Comparison of ENCODE assay signal across 23 cellular contexts in the genomic region with DNA sequence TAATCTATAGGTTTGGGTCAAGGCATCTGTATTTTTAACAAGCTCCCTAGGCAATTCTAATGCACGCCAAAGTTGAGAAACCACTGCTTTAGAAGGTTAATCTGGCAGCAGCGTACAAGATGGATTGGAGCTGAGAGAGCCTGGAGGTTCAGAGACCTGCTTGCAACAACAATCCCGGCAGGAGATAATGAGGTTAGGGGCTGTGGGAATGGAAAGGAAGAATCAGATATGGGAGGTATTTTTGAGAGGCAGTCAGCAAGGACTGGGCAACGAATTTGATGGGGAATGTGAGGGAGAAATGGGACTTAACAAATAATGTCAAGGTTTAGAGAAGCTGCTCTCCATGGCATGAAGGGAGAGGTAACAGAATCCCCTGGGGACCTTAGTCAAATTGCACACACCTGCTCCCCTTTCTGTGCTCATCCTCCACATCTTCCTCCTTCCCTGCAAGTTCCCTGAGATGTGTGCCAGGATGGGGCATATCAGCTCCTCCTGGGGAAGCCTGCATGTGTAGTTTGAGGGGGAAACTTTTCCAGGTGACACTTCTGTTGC.
"Had no signal": no experiment of that assay in that cellular context is flagged by ENCODE, and none has a peak within 500 bp of the region (broad histone marks: within the 10 kb centered on the region; RNA-seq: fewer than 3 reads in every experiment).

No MANE protein-coding gene starts in this region.

- H3K9me3 Mint-ChIP-seq: natural killer cell treated with Interleukin-12 subunit alpha and Interleukin-12 subunit beta and Interleukin-15 and Interleukin-18, amount 100 ng/mL, for 72 hours; WTC11 had no signal

- H3K27me3 ChIP-seq: adrenal gland, ascending aorta, brain microvascular endothelial cell, right atrium auricular region, spleen, upper lobe of right lung had no signal

- H3K4me3 Mint-ChIP-seq: activated naive CD8-positive, alpha-beta T cell; natural killer cell treated with Interleukin-12 subunit alpha and Interleukin-12 subunit beta and Interleukin-15 and Interleukin-18, amount 100 ng/mL, for 72 hours; WTC11 had no signal

- ATAC-seq: natural killer cell treated with Interleukin-12 subunit alpha and Interleukin-12 subunit beta and Interleukin-15 and Interleukin-18, amount 100 ng/mL, for 72 hours; upper lobe of right lung; WTC11 had no signal

- H3K4me3 ChIP-seq: adrenal gland, ascending aorta, left ventricle myocardium inferior, prostate gland, right atrium auricular region, spleen, thoracic aorta, upper lobe of right lung had no signal

- H3K4me1 ChIP-seq: adrenal gland, ascending aorta, left ventricle myocardium inferior, prostate gland, right atrium auricular region, spleen, upper lobe of right lung had no signal

- H3K36me3 ChIP-seq: adrenal gland, ascending aorta, brain microvascular endothelial cell, left ventricle myocardium inferior, prostate gland, right atrium auricular region, spleen, thoracic aorta, upper lobe of right lung had no signal

- DNase-seq: activated gamma-delta T cell treated with Interleukin-2 at 50 U/mL for 16 hours; activated T-cell treated with anti-CD3 and anti-CD28 coated beads, Interleukin-2, amount 50 U/mL, for 1 hour; adrenal gland; brain microvascular endothelial cell; caudate nucleus; dermis blood vessel endothelial cell; effector memory CD4-positive, alpha-beta T cell; foreskin melanocyte; head of caudate nucleus; hypothalamus; left ventricle myocardium inferior; midbrain; spleen; stimulated activated CD4-positive, alpha-beta T cell treated with anti-CD3 and anti-CD28 coated beads, Interleukin-4, amount 100 ng/mL, for 1 hour; stimulated activated naive CD4-positive, alpha-beta T cell treated with Interleukin-2 at 50 U/mL for 16 hours; upper lobe of right lung had no signal

- H3K27ac ChIP-seq: adrenal gland, ascending aorta, brain microvascular endothelial cell, left ventricle myocardium inferior, prostate gland, right atrium auricular region, spleen, thoracic aorta, upper lobe of right lung had no signal

- H3K36me3 Mint-ChIP-seq: activated naive CD8-positive, alpha-beta T cell; natural killer cell treated with Interleukin-12 subunit alpha and Interleukin-12 subunit beta and Interleukin-15 and Interleukin-18, amount 100 ng/mL, for 72 hours; WTC11 had no signal

- H3K27ac Mint-ChIP-seq: activated naive CD8-positive, alpha-beta T cell; natural killer cell treated with Interleukin-12 subunit alpha and Interleukin-12 subunit beta and Interleukin-15 and Interleukin-18, amount 100 ng/mL, for 72 hours; WTC11 had no signal

- H3K9me3 ChIP-seq: adrenal gland, ascending aorta, left ventricle myocardium inferior, prostate gland, right atrium auricular region, spleen, thoracic aorta, upper lobe of right lung had no signal
